Comparison of ENCODE assay signal across 1 cellular context in genomic region chr22:20869234-20869633, GRCh38.
A peak's percentile ranks its signal among the peaks of the same experiment; 100 is the strongest.
TF ChIP-seq lines count a peak whose summit lies in the region.

No MANE protein-coding gene starts in this region.

TF ChIP-seq in K562, 482 proteins besides CTCF, POLR2A, EP300 and RAD21 (continues in another document):
- TF ChIP-seq FOXP4 (CRISPR knock-in tag; IDR thresholded peaks at IDR 0.05; ENCODE audit: borderline replicate concordance): no peak
- 0 out of 2 replicates have a peak, but pooled peaks have one; percentile 51 for TF ChIP-seq ZFP1 (CRISPR knock-in tag; IDR thresholded peaks at IDR 0.05)
- 0 out of 2 replicates have a peak, but pooled peaks have one; percentile 13 for TF ChIP-seq ZNF212 (CRISPR knock-in tag; IDR thresholded peaks at IDR 0.05)
- no peak for TF ChIP-seq GATAD2A (IDR thresholded peaks at IDR 0.05)
- no peak for TF ChIP-seq CBX3 (IDR thresholded peaks at IDR 0.05; ENCODE audit: borderline replicate concordance in 1 of 2, low read length in 2 of 2)
- no peak for TF ChIP-seq UBTF (IDR thresholded peaks at IDR 0.05; ENCODE audit: borderline replicate concordance in 1 of 2, low read depth in 2 of 2, low read length in 2 of 2)
- TF ChIP-seq ZNF407 (IDR thresholded peaks at IDR 0.05; ENCODE audit: low read depth): no peak
- 0 out of 2 replicates have a peak, but pooled peaks have one; percentile 21 for TF ChIP-seq REST (CRISPR knock-in tag; IDR thresholded peaks at IDR 0.05; ENCODE audit: low read depth)
- TF ChIP-seq ZNF41 (CRISPR knock-in tag; conservative IDR thresholded peaks at IDR 0.05): 0 out of 2 replicates have a peak, but pooled peaks have one; percentile 21
- TF ChIP-seq ZNF551 (CRISPR knock-in tag; IDR thresholded peaks at IDR 0.05): no peak
- TF ChIP-seq HIVEP1 (CRISPR knock-in tag; IDR thresholded peaks at IDR 0.05): peak; percentile 5; the same call in 1 of the 2 replicates
- TF ChIP-seq NFXL1 (CRISPR knock-in tag; IDR thresholded peaks at IDR 0.05): no peak
- TF ChIP-seq ZNF311 (CRISPR knock-in tag; IDR thresholded peaks at IDR 0.05): peak; percentile 57; the same call in 1 of the 2 replicates
- TF ChIP-seq ZNF133 (CRISPR knock-in tag; IDR thresholded peaks at IDR 0.05): peak; percentile 81; the same call in 1 of the 2 replicates
- TF ChIP-seq ZBTB49 (CRISPR knock-in tag; IDR thresholded peaks at IDR 0.05; ENCODE audit: borderline replicate concordance): no peak
- no peak for TF ChIP-seq XRCC5 (IDR thresholded peaks at IDR 0.05; ENCODE audit: low read depth, low read length)
- no peak for TF ChIP-seq NR2F6 (CRISPR knock-in tag; IDR thresholded peaks at IDR 0.05)
- TF ChIP-seq MYC (IDR thresholded peaks at IDR 0.05; ENCODE audit: low read depth, low read length): 0 out of 2 replicates have a peak, but pooled peaks have one; percentile 10
- no peak for TF ChIP-seq MYC (CRISPR knock-in tag; IDR thresholded peaks at IDR 0.05; ENCODE audit: borderline replicate concordance, low read depth)
- no peak for TF ChIP-seq BCOR (IDR thresholded peaks at IDR 0.05)
- TF ChIP-seq ZNF695 (CRISPR knock-in tag; IDR thresholded peaks at IDR 0.05): peak; percentile 57; the same call in 1 of the 2 replicates
- TF ChIP-seq ZSCAN32 (CRISPR knock-in tag; IDR thresholded peaks at IDR 0.05): 0 out of 2 replicates have a peak, but pooled peaks have one; percentile 22
- no peak for TF ChIP-seq MED1 (CRISPR knock-in tag; IDR thresholded peaks at IDR 0.05; ENCODE audit: borderline replicate concordance)
- TF ChIP-seq HLTF (IDR thresholded peaks at IDR 0.05): no peak
- 0 out of 2 replicates have a peak, but pooled peaks have one; percentile 62 for TF ChIP-seq ZNF707 (CRISPR knock-in tag; conservative IDR thresholded peaks at IDR 0.05)
- 0 out of 4 replicates have a peak, but pooled peaks of 1 of the 2 experiments have one; percentile 17 for TF ChIP-seq RCOR1 (IDR thresholded peaks at IDR 0.05; ENCODE audit: borderline replicate concordance in 1 of 2, low read depth in 2 of 2, low read length in 2 of 2)
- peak; percentile 85; the same call in 1 of the 2 replicates for TF ChIP-seq HBP1 (CRISPR knock-in tag; IDR thresholded peaks at IDR 0.05)
- TF ChIP-seq MIER1 (IDR thresholded peaks at IDR 0.05; ENCODE audit: low read depth): no peak
- 0 out of 2 replicates have a peak, but pooled peaks have one; percentile 55 for TF ChIP-seq ZNF140 (CRISPR knock-in tag; IDR thresholded peaks at IDR 0.05)
- no peak for TF ChIP-seq FOXM1 (IDR thresholded peaks at IDR 0.05; ENCODE audit: low read depth)
- no peak for TF ChIP-seq FOXM1 (CRISPR knock-in tag; IDR thresholded peaks at IDR 0.05; ENCODE audit: low read depth)
- TF ChIP-seq ZFP30 (CRISPR knock-in tag; IDR thresholded peaks at IDR 0.05; ENCODE audit: borderline replicate concordance): 0 out of 2 replicates have a peak, but pooled peaks have one; percentile 57
- TF ChIP-seq CXXC5 (CRISPR knock-in tag; IDR thresholded peaks at IDR 0.05): peak; percentile 31; the same call in 1 of the 2 replicates
- peak; percentile 78 for TF ChIP-seq RBM25 (IDR thresholded peaks at IDR 0.05; ENCODE audit: low read depth, low read length, severe bottlenecking)
- no peak for TF ChIP-seq CHCHD3 (CRISPR knock-in tag; IDR thresholded peaks at IDR 0.05)
- TF ChIP-seq IFI16 (CRISPR knock-in tag; IDR thresholded peaks at IDR 0.05): 0 out of 2 replicates have a peak, but pooled peaks have one; percentile 41
- 0 out of 2 replicates have a peak, but pooled peaks have one; percentile 50 for TF ChIP-seq THRB (CRISPR knock-in tag; conservative IDR thresholded peaks at IDR 0.05)
- TF ChIP-seq SLC30A9 (CRISPR knock-in tag; IDR thresholded peaks at IDR 0.05): no peak
- TF ChIP-seq MAZ (CRISPR knock-in tag; conservative IDR thresholded peaks at IDR 0.05 in 1 of 2, IDR thresholded peaks at IDR 0.05 in 1 of 2): 0 out of 4 replicates have a peak, but pooled peaks of 1 of the 2 experiments have one; percentile 18
- TF ChIP-seq ZNF436 (CRISPR knock-in tag; IDR thresholded peaks at IDR 0.05): peak; percentile 73
